1 cellular context compared by ENCODE assay signal in the genomic region with DNA sequence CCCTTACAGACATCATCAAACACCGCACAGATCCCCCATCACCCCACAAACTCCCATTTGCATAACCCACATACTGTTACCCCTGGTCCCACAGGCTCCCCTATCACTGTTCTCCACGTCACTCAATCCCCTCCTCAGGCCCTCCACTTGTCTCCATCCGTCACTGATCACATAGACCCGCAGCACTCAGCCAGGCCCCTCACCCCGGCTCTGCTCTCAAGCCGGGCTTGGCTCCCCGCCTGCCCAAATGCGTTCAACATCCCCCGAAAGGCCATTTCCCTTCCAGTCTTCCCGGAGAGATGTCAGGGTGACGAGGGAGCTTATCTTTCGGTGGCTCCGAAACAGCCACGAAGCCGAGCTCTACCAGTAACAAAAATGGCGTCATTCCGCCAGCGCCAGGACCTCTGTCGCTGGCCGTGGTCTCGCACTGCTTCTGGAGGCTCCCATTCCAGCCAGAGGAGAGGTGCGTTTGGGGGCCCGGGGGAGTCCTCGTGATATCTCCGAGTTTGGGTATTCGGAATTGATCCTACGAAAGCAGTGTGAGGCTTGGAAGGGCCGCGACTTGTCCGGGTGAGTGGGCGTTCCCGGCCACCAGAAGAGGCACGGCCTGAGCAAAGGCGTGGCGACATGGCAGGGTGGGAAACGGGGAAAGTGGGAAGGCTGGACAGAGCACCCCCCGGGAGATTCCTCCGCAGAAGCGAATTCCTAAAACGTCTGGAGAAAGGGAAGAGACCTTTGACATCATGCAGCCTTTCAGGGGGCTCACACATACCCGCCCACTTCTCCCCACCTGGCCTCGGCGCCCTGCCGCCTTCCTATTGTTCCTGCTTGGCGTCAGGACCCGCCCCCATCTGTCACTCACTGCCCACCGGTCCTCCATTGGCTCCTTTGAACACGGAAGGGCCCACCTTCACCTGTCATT.
TF ChIP-seq lines count a peak whose summit lies in the region.

ZNF630 (minus strand) TSS at position 577 of the 922 bp plus-strand sequence. CDS start 4,754 bp downstream, outside the sequence.

TF ChIP-seq in HEK293, 187 proteins besides CTCF, POLR2A, EP300 and RAD21 (continued from another document and continues in another):
- TF ChIP-seq ZNF140 (tag by site-specific recombination; IDR thresholded peaks at IDR 0.05), result no peak
- no peak for TF ChIP-seq ZNF26 (tag by site-specific recombination; IDR thresholded peaks at IDR 0.05)
- no peak for TF ChIP-seq ZNF768 (tag by site-specific recombination; IDR thresholded peaks at IDR 0.05)
- TF ChIP-seq ZNF341 (tag by site-specific recombination; IDR thresholded peaks at IDR 0.05; ENCODE audit: low read depth), result peak; percentile 19; the same call in 1 of the 2 replicates
- no peak for TF ChIP-seq ZNF624 (tag by site-specific recombination; IDR thresholded peaks at IDR 0.05)
- TF ChIP-seq ZNF513 (tag by site-specific recombination; IDR thresholded peaks at IDR 0.05), result no peak
- TF ChIP-seq ZNF560 (tag by site-specific recombination; IDR thresholded peaks at IDR 0.05; ENCODE audit: borderline replicate concordance), result no peak
- TF ChIP-seq, protein P1, sequence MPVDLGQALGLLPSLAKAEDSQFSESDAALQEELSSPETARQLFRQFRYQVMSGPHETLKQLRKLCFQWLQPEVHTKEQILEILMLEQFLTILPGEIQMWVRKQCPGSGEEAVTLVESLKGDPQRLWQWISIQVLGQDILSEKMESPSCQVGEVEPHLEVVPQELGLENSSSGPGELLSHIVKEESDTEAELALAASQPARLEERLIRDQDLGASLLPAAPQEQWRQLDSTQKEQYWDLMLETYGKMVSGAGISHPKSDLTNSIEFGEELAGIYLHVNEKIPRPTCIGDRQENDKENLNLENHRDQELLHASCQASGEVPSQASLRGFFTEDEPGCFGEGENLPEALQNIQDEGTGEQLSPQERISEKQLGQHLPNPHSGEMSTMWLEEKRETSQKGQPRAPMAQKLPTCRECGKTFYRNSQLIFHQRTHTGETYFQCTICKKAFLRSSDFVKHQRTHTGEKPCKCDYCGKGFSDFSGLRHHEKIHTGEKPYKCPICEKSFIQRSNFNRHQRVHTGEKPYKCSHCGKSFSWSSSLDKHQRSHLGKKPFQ (tag by site-specific recombination; IDR thresholded peaks at IDR 0.05), result no peak
- no peak for TF ChIP-seq ZNF48 (tag by site-specific recombination; IDR thresholded peaks at IDR 0.05)
- peak; percentile 54 for TF ChIP-seq ZBTB17 (tag by site-specific recombination; IDR thresholded peaks at IDR 0.05)
- TF ChIP-seq ZNF121 (tag by site-specific recombination; IDR thresholded peaks at IDR 0.05), result no peak
- TF ChIP-seq ZNF274 (IDR thresholded peaks at IDR 0.05; ENCODE audit: low read length), result no peak
- TF ChIP-seq ZNF274 (tag by site-specific recombination; IDR thresholded peaks at IDR 0.05; ENCODE audit: borderline replicate concordance), result no peak
- TF ChIP-seq ZNF621 (tag by site-specific recombination; IDR thresholded peaks at IDR 0.05), result no peak
- no peak for TF ChIP-seq ZNF280D (tag by site-specific recombination; IDR thresholded peaks at IDR 0.05)
- TF ChIP-seq ZFP41 (tag by site-specific recombination; IDR thresholded peaks at IDR 0.05; ENCODE audit: borderline replicate concordance), result no peak
- TF ChIP-seq, protein P2, sequence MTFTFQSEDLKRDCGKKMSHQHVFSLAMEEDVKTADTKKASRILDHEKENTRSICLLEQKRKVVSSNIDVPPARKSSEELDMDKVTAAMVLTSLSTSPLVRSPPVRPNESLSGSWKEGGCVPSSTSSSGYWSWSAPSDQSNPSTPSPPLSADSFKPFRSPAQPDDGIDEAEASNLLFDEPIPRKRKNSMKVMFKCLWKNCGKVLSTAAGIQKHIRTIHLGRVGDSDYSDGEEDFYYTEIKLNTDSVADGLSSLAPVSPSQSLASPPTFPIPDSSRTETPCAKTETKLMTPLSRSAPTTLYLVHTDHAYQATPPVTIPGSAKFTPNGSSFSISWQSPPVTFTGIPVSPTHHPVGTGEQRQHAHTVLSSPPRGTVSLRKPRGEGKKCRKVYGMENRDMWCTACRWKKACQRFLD (tag by site-specific recombination; IDR thresholded peaks at IDR 0.05), result no peak
- TF ChIP-seq ZNF2 (tag by site-specific recombination; IDR thresholded peaks at IDR 0.05), result no peak
- TF ChIP-seq, protein P3, sequence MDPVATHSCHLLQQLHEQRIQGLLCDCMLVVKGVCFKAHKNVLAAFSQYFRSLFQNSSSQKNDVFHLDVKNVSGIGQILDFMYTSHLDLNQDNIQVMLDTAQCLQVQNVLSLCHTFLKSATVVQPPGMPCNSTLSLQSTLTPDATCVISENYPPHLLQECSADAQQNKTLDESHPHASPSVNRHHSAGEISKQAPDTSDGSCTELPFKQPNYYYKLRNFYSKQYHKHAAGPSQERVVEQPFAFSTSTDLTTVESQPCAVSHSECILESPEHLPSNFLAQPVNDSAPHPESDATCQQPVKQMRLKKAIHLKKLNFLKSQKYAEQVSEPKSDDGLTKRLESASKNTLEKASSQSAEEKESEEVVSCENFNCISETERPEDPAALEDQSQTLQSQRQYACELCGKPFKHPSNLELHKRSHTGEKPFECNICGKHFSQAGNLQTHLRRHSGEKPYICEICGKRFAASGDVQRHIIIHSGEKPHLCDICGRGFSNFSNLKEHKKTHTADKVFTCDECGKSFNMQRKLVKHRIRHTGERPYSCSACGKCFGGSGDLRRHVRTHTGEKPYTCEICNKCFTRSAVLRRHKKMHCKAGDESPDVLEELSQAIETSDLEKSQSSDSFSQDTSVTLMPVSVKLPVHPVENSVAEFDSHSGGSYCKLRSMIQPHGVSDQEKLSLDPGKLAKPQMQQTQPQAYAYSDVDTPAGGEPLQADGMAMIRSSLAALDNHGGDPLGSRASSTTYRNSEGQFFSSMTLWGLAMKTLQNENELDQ (tag by site-specific recombination; IDR thresholded peaks at IDR 0.05; ENCODE audit: low read depth), result no peak
- TF ChIP-seq, protein P4, sequence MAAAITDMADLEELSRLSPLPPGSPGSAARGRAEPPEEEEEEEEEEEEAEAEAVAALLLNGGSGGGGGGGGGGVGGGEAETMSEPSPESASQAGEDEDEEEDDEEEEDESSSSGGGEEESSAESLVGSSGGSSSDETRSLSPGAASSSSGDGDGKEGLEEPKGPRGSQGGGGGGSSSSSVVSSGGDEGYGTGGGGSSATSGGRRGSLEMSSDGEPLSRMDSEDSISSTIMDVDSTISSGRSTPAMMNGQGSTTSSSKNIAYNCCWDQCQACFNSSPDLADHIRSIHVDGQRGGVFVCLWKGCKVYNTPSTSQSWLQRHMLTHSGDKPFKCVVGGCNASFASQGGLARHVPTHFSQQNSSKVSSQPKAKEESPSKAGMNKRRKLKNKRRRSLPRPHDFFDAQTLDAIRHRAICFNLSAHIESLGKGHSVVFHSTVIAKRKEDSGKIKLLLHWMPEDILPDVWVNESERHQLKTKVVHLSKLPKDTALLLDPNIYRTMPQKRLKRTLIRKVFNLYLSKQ (tag by site-specific recombination; IDR thresholded peaks at IDR 0.05; ENCODE audit: borderline replicate concordance), result no peak
- TF ChIP-seq ZNF350 (tag by site-specific recombination; IDR thresholded peaks at IDR 0.05), result no peak
- no peak for TF ChIP-seq ZNF600 (tag by site-specific recombination; IDR thresholded peaks at IDR 0.05)
- TF ChIP-seq ZNF561 (tag by site-specific recombination; IDR thresholded peaks at IDR 0.05; ENCODE audit: borderline replicate concordance), result no peak
- TF ChIP-seq ZNF571 (tag by site-specific recombination; IDR thresholded peaks at IDR 0.05), result no peak
- TF ChIP-seq, protein P5, sequence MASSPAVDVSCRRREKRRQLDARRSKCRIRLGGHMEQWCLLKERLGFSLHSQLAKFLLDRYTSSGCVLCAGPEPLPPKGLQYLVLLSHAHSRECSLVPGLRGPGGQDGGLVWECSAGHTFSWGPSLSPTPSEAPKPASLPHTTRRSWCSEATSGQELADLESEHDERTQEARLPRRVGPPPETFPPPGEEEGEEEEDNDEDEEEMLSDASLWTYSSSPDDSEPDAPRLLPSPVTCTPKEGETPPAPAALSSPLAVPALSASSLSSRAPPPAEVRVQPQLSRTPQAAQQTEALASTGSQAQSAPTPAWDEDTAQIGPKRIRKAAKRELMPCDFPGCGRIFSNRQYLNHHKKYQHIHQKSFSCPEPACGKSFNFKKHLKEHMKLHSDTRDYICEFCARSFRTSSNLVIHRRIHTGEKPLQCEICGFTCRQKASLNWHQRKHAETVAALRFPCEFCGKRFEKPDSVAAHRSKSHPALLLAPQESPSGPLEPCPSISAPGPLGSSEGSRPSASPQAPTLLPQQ (tag by site-specific recombination; IDR thresholded peaks at IDR 0.05), result no peak
- TF ChIP-seq ZNF416 (tag by site-specific recombination; IDR thresholded peaks at IDR 0.05), result no peak
- TF ChIP-seq, protein P6, sequence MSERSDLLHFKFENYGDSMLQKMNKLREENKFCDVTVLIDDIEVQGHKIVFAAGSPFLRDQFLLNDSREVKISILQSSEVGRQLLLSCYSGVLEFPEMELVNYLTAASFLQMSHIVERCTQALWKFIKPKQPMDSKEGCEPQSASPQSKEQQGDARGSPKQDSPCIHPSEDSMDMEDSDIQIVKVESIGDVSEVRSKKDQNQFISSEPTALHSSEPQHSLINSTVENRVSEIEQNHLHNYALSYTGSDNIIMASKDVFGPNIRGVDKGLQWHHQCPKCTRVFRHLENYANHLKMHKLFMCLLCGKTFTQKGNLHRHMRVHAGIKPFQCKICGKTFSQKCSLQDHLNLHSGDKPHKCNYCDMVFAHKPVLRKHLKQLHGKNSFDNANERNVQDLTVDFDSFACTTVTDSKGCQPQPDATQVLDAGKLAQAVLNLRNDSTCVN (tag by site-specific recombination; optimal IDR thresholded peaks at IDR 0.05), result no peak
- TF ChIP-seq ZNF670 (tag by site-specific recombination; IDR thresholded peaks at IDR 0.05; ENCODE audit: low read depth), result no peak
- TF ChIP-seq ZNF707 (tag by site-specific recombination; IDR thresholded peaks at IDR 0.05), result no peak
- TF ChIP-seq KLF16 (tag by site-specific recombination; IDR thresholded peaks at IDR 0.05), result 0 out of 2 replicates have a peak, but pooled peaks have one; percentile 41
- no peak for TF ChIP-seq ZNF37A (tag by site-specific recombination; IDR thresholded peaks at IDR 0.05)
- TF ChIP-seq KLF7 (tag by site-specific recombination; IDR thresholded peaks at IDR 0.05; ENCODE audit: borderline replicate concordance), result no peak
- no peak for TF ChIP-seq ZNF658 (tag by site-specific recombination; IDR thresholded peaks at IDR 0.05)
- TF ChIP-seq ZNF214 (tag by site-specific recombination; IDR thresholded peaks at IDR 0.05; ENCODE audit: borderline replicate concordance), result no peak
- TF ChIP-seq GLI2 (tag by site-specific recombination; IDR thresholded peaks at IDR 0.05; ENCODE audit: borderline replicate concordance, low read depth), result no peak
- TF ChIP-seq ZNF792 (tag by site-specific recombination; IDR thresholded peaks at IDR 0.05), result no peak
- TF ChIP-seq ZNF433 (tag by site-specific recombination; IDR thresholded peaks at IDR 0.05; ENCODE audit: low read depth), result no peak
